ENCODE assay signal across 1 cellular context in genomic region chr6:28343898-28344677, GRCh38.
TF ChIP-seq lines count a peak whose summit lies in the region.

No MANE protein-coding gene starts in this region.

TF ChIP-seq in K562, 482 proteins besides CTCF, POLR2A, EP300 and RAD21 (continued from another document):
- TF ChIP-seq, protein P1, sequence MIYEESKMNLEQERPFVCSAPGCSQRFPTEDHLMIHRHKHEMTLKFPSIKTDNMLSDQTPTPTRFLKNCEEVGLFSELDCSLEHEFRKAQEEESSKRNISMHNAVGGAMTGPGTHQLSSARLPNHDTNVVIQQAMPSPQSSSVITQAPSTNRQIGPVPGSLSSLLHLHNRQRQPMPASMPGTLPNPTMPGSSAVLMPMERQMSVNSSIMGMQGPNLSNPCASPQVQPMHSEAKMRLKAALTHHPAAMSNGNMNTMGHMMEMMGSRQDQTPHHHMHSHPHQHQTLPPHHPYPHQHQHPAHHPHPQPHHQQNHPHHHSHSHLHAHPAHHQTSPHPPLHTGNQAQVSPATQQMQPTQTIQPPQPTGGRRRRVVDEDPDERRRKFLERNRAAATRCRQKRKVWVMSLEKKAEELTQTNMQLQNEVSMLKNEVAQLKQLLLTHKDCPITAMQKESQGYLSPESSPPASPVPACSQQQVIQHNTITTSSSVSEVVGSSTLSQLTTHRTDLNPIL (CRISPR knock-in tag; IDR thresholded peaks at IDR 0.05): no peak
- TF ChIP-seq SAP30 (IDR thresholded peaks at IDR 0.05; ENCODE audit: borderline replicate concordance, insufficient read depth, low read depth, low read length, poor library complexity, severe bottlenecking): no peak
- TF ChIP-seq FOXJ2 (tag; IDR thresholded peaks at IDR 0.05): no peak
- TF ChIP-seq ZNF197 (CRISPR knock-in tag; IDR thresholded peaks at IDR 0.05; ENCODE audit: low read depth): no peak
- no peak for TF ChIP-seq ZNF239 (CRISPR knock-in tag; IDR thresholded peaks at IDR 0.05)
- TF ChIP-seq EWSR1 (IDR thresholded peaks at IDR 0.05; ENCODE audit: borderline replicate concordance, low read depth, partially characterized antibody): no peak
- no peak for TF ChIP-seq DACH1 (IDR thresholded peaks at IDR 0.05; ENCODE audit: partially characterized antibody)
- TF ChIP-seq ZNF780A (CRISPR knock-in tag; IDR thresholded peaks at IDR 0.05): no peak
- TF ChIP-seq ZNF586 (CRISPR knock-in tag; conservative IDR thresholded peaks at IDR 0.05): no peak
- 0 out of 2 replicates have a peak, but pooled peaks have one; percentile 18 for TF ChIP-seq GATA2 (CRISPR knock-in tag; IDR thresholded peaks at IDR 0.05)
- TF ChIP-seq CSDE1 (IDR thresholded peaks at IDR 0.05): no peak
- no peak for TF ChIP-seq ELK3 (CRISPR knock-in tag; IDR thresholded peaks at IDR 0.05)
- no peak for TF ChIP-seq NR2F6 (CRISPR knock-in tag; IDR thresholded peaks at IDR 0.05)
- TF ChIP-seq, protein P2, sequence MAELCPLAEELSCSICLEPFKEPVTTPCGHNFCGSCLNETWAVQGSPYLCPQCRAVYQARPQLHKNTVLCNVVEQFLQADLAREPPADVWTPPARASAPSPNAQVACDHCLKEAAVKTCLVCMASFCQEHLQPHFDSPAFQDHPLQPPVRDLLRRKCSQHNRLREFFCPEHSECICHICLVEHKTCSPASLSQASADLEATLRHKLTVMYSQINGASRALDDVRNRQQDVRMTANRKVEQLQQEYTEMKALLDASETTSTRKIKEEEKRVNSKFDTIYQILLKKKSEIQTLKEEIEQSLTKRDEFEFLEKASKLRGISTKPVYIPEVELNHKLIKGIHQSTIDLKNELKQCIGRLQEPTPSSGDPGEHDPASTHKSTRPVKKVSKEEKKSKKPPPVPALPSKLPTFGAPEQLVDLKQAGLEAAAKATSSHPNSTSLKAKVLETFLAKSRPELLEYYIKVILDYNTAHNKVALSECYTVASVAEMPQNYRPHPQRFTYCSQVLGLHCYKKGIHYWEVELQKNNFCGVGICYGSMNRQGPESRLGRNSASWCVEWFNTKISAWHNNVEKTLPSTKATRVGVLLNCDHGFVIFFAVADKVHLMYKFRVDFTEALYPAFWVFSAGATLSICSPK (IDR thresholded peaks at IDR 0.05; ENCODE audit: borderline replicate concordance): no peak
- TF ChIP-seq ZNF146 (CRISPR knock-in tag; IDR thresholded peaks at IDR 0.05; ENCODE audit: unreplicated experiment): no peak
- TF ChIP-seq SIX5 (IDR thresholded peaks at IDR 0.05; ENCODE audit: borderline replicate concordance in 1 of 2, insufficient read depth in 1 of 2, low read depth in 1 of 2, low read length in 2 of 2): no peak
- TF ChIP-seq ZNF444 (CRISPR knock-in tag; IDR thresholded peaks at IDR 0.05): no peak
- no peak for TF ChIP-seq TCF7L2 (IDR thresholded peaks at IDR 0.05; ENCODE audit: low read depth, low read length)
- no peak for TF ChIP-seq TOE1 (IDR thresholded peaks at IDR 0.05; ENCODE audit: borderline replicate concordance)
- no peak for TF ChIP-seq TOE1 (CRISPR knock-in tag; IDR thresholded peaks at IDR 0.05; ENCODE audit: borderline replicate concordance, low read depth)
- TF ChIP-seq MTA3 (IDR thresholded peaks at IDR 0.05; ENCODE audit: borderline replicate concordance): 0 out of 2 replicates have a peak, but pooled peaks have one; percentile 22
- TF ChIP-seq, protein P3, sequence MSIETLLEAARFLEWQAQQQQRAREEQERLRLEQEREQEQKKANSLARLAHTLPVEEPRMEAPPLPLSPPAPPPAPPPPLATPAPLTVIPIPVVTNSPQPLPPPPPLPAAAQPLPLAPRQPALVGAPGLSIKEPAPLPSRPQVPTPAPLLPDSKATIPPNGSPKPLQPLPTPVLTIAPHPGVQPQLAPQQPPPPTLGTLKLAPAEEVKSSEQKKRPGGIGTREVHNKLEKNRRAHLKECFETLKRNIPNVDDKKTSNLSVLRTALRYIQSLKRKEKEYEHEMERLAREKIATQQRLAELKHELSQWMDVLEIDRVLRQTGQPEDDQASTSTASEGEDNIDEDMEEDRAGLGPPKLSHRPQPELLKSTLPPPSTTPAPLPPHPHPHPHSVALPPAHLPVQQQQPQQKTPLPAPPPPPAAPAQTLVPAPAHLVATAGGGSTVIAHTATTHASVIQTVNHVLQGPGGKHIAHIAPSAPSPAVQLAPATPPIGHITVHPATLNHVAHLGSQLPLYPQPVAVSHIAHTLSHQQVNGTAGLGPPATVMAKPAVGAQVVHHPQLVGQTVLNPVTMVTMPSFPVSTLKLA (conservative IDR thresholded peaks at IDR 0.05): peak; percentile 48 to 64; a peak in 3 of 4 replicates
- TF ChIP-seq PHF21A (IDR thresholded peaks at IDR 0.05; ENCODE audit: borderline replicate concordance, low read depth): no peak
- no peak for TF ChIP-seq BDP1 (IDR thresholded peaks at IDR 0.05; ENCODE audit: insufficient read depth, insufficient read length)
- TF ChIP-seq FOXK2 (conservative IDR thresholded peaks at IDR 0.05 in 1 of 2, IDR thresholded peaks at IDR 0.05 in 1 of 2; ENCODE audit: low read depth in 2 of 2): no peak
- TF ChIP-seq ZNF407 (IDR thresholded peaks at IDR 0.05; ENCODE audit: low read depth): no peak
